Comparison of ENCODE assay signal across 10 cellular contexts in genomic region chr19:19537321-19538048, GRCh38. TPM values are rescaled to one million over a fixed set of nuclear protein-coding genes. Genes with fewer than 3 reads are reported as not detected.
DNase-seq lines count a peak whose midpoint lies in the region; ATAC-seq, FAIRE-seq and TF ChIP-seq lines count a peak whose summit lies in the region.
"Had no signal": no experiment of that assay in that cellular context is flagged by ENCODE, and none has a peak within 500 bp of the region (broad histone marks: within the 10 kb centered on the region; RNA-seq: fewer than 3 reads in every experiment).

No MANE protein-coding gene starts in this region.

- in situ Hi-C loops in K562 (cut with MboI) = loop anchor here (25.0 kb wide), 1 partner anchor 100 kb away; the partner anchor contains the start of genes GMIP and LPAR2

- H3K4me3 ChIP-seq in BLaER1 (no peak overlapping the region), K562 (no peak overlapping the region)
- H3K4me3 ChIP-seq in naive thymus-derived CD4-positive, alpha-beta T cell (ENCODE audit: low read length) = no peak overlapping the region

- CTCF ChIA-PET in K562 (lab: Yijun Ruan, JAX; ENCODE audit: low intra/inter-chr PET ratio) = no interaction called here
- CTCF ChIA-PET in naive thymus-derived CD4-positive, alpha-beta T cell (lab: Charles Lee) = no interaction called here

- no peaks in the 10 kb centered on the region for H4K20me1 ChIP-seq in BLaER1
- H4K20me1 ChIP-seq in K562 (replicated peaks; ENCODE audit: control insufficient read depth, insufficient read depth, low read length) = 0 out of 2 replicates have a peak, but pooled peaks cover 6% of the 10 kb centered on the region

- TF ChIP-seq RAD21 in K562 (CRISPR knock-in tag; conservative IDR thresholded peaks at IDR 0.05 in 1 of 2, IDR thresholded peaks at IDR 0.05 in 1 of 2) = no peak

- H3K4me2 ChIP-seq in BLaER1 = peak overlapping the region; percentile 54
- H3K4me2 ChIP-seq in K562 (ENCODE audit: insufficient read depth, low read length) = no peak overlapping the region

- H3K36me3 Mint-ChIP-seq in naive thymus-derived CD4-positive, alpha-beta T cell = peaks cover 0 to 7% (median 0%) of the 10 kb centered on the region in 5 donors

- no peak for ATAC-seq in K562
- peak; percentile 27 for ATAC-seq in naive thymus-derived CD4-positive, alpha-beta T cell
- ATAC-seq in HG03571 (IDR thresholded peaks at IDR 0.05; ENCODE audit: unreplicated experiment) = no peak

- peaks cover 0 to 31% (median 4%) of the 10 kb centered on the region in 5 donors for H3K27me3 Mint-ChIP-seq in naive thymus-derived CD4-positive, alpha-beta T cell

- no TSS peak for BruUV-seq in K562 (replicated peaks; lab: Mats Ljungman, UMichigan)

- no peak overlapping the region for H2AFZ ChIP-seq in K562 (ENCODE audit: low read depth, low read length)

- intact Hi-C loops in K562 (cut with micrococcal nuclease) = no loop called here
- intact Hi-C loops in naive thymus-derived CD4-positive, alpha-beta T cell (cut with micrococcal nuclease) = loop anchor here in 1 of 2 donors (2.0 to 5.0 kb wide), 2 partner anchors 61 to 285 kb away; partner anchors contain the start of gene ZNF506

- peak overlapping the region in 9 of 10 donors; percentile 62 to 84 (median 74) for H3K4me3 Mint-ChIP-seq in naive thymus-derived CD4-positive, alpha-beta T cell

- POLR2A ChIA-PET in K562 (lab: Yijun Ruan, JAX) = no interaction called here
- POLR2A ChIA-PET in naive thymus-derived CD4-positive, alpha-beta T cell (lab: Charles Lee) = no interaction called here

- no peak for FAIRE-seq in K562 (lab: Jason Lieb, UNC)

- peaks cover 14% of the 10 kb centered on the region; the same call in 1 of the 2 replicates for H3K36me3 ChIP-seq in BLaER1
- no peaks in the 10 kb centered on the region for H3K36me3 ChIP-seq in K562 (ENCODE audit: control insufficient read depth, insufficient read depth, low read length)
- no peaks in the 10 kb centered on the region for H3K36me3 ChIP-seq in naive thymus-derived CD4-positive, alpha-beta T cell (ENCODE audit: control insufficient read depth in 2 of 3, insufficient read depth in 3 of 3, low read length in 3 of 3)

- H3K27ac ChIP-seq in BLaER1 = no peak overlapping the region
- H3K27ac ChIP-seq in K562 (ENCODE audit: extremely low read depth, low read depth, low read length) = no peak overlapping the region
- H3K27ac ChIP-seq in naive thymus-derived CD4-positive, alpha-beta T cell (ENCODE audit: low read depth, low read length) = no peak overlapping the region

- H3K27me3 ChIP-seq in BLaER1 = peaks cover 35% of the 10 kb centered on the region
- H3K27me3 ChIP-seq in K562 (ENCODE audit: control insufficient read depth in 2 of 2, insufficient read depth in 2 of 2, low read length in 2 of 2) = no peaks in the 10 kb centered on the region
- no peaks in the 10 kb centered on the region for H3K27me3 ChIP-seq in naive thymus-derived CD4-positive, alpha-beta T cell (ENCODE audit: control insufficient read depth in 2 of 2, insufficient read depth in 2 of 2, low read length in 2 of 2)

- H3K9me3 ChIP-seq in BLaER1 (no peaks in the 10 kb centered on the region), K562 (replicated peaks; ENCODE audit: control insufficient read depth, insufficient read depth, low read depth, low read length) (no peaks in the 10 kb centered on the region; the same call in 1 of the 2 replicates)
- H3K9me3 ChIP-seq in naive thymus-derived CD4-positive, alpha-beta T cell (ENCODE audit: control insufficient read depth in 2 of 3, low read length in 3 of 3) = no peaks in the 10 kb centered on the region

- 91% methylated on average over 37 of the region's 56 CpGs for WGBS in K562 (ENCODE audit: insufficient coverage, low coverage, missing lambda C conversion rate)

- no peak for TF ChIP-seq CTCF in K562 (IDR thresholded peaks at IDR 0.05 in 2 of 3, conservative IDR thresholded peaks at IDR 0.05 in 1 of 3; ENCODE audit: insufficient read depth in 2 of 3, low read depth in 1 of 3, low read length in 3 of 3)

- H3K27ac Mint-ChIP-seq in naive thymus-derived CD4-positive, alpha-beta T cell = peak overlapping the region in 5 of 9 donors; percentile 51 to 86 (median 84)

- H3K4me1 ChIP-seq in BLaER1 (peaks cover 38% of the 10 kb centered on the region), K562 (replicated peaks in 1 of 2; ENCODE audit: control insufficient read depth in 2 of 2, insufficient read depth in 2 of 2, low read length in 2 of 2) (peaks cover 5 to 56% of the 10 kb centered on the region in 2 experiments)
- H3K4me1 ChIP-seq in naive thymus-derived CD4-positive, alpha-beta T cell (ENCODE audit: control insufficient read depth in 2 of 2, insufficient read depth in 2 of 2, low read length in 2 of 2) = peaks cover 15 to 27% of the 10 kb centered on the region in 2 donors

- peaks cover 0 to 4% (median 0%) of the 10 kb centered on the region in 11 donors for H3K9me3 Mint-ChIP-seq in naive thymus-derived CD4-positive, alpha-beta T cell

- H3K79me2 ChIP-seq in K562 (ENCODE audit: control insufficient read depth, insufficient read depth, low read length) = no peaks in the 10 kb centered on the region

- H3K9ac ChIP-seq in BLaER1 = no peak overlapping the region
- no peak overlapping the region for H3K9ac ChIP-seq in K562 (ENCODE audit: insufficient read depth in 1 of 2, low read depth in 2 of 2, low read length in 2 of 2)

- TF ChIP-seq POLR2A in K562 (conservative IDR thresholded peaks at IDR 0.05) = no peak

- H3K4me1 Mint-ChIP-seq in naive thymus-derived CD4-positive, alpha-beta T cell = peaks cover 17 to 47% (median 39%) of the 10 kb centered on the region in 7 donors

- no peak for TF ChIP-seq EP300 in K562 (IDR thresholded peaks at IDR 0.05; ENCODE audit: low read length)

- peak; percentile 42 for DNase-seq in GM03348 (ENCODE audit: low spot score)
- DNase-seq in K562 (ENCODE audit: extremely low read depth in 1 of 4, low spot score in 3 of 4) = no peak
- DNase-seq in naive thymus-derived CD4-positive, alpha-beta T cell = peak in 1 of 9 donors; percentile 43
- no peak for DNase-seq in amniotic stem cell (lab: John Stamatoyannopoulos, UW)
- no peak for DNase-seq in COLO829 (ENCODE audit: low spot score)
- no peak for DNase-seq in stimulated activated CD4-positive, alpha-beta T cell treated with anti-CD3 and anti-CD28 coated beads, Interleukin-4, amount 100 ng/mL, for 1 hour
- DNase-seq: activated gamma-delta T cell; NK-92 treated with Interleukin-12 subunit alpha and Interleukin-12 subunit beta, amount 100 ng/mL, for 24 hours had no signal

- H3K9me1 ChIP-seq in K562 (ENCODE audit: control insufficient read depth, insufficient read depth, low read length) = no peaks in the 10 kb centered on the region

RNA-seq across cellular contexts. Expression of gene CILP2, which starts 0.6 kb away (rescaled TPM):
- 0.09 and 0.56 TPM in 2 replicates for total RNA-seq in K562 (2011; cell fraction: chromatin; rRNA removed; ENCODE audit: low replicate concordance)
- total RNA-seq in K562 (2011; cell fraction: nucleolus; rRNA removed) = 0.53 and 0.67 TPM in 2 replicates
- 0.29 and 0.46 TPM in 2 replicates for total RNA-seq in K562 (2011; cell fraction: nucleoplasm; rRNA removed)
- total RNA-seq in K562 (2014; rRNA removed) (0.23 and 0.33 TPM in 2 replicates), K562 (2014; rRNA removed; fragmentation: Illumina TruSeq; extraction: Trizol) (0.04 TPM in 1 of 2 replicates, not detected in the other), K562 (2015; rRNA removed; fragmentation: Illumina TruSeq; extraction: Trizol) (0.08 and 0.11 TPM in 2 replicates), K562 (2021) (0.29 and 0.35 TPM in 2 replicates)
- polyA plus RNA-seq in K562 (2011; rRNA removed) (0.04 and 0.07 TPM in 2 replicates), K562 (2014; fragmentation: Illumina TruSeq; extraction: Trizol) (0.04 TPM in 2 replicates), K562 (2014; fragmentation: Nextera tagmentation; extraction: Ambion mirVana) (not detected), K562 (2014; rRNA removed) (0.05 and 0.31 TPM in 2 replicates)
- 0.01 and 0.67 TPM in 2 replicates for polyA plus RNA-seq in K562 (2011; cell fraction: cytosol; rRNA removed)
- 0.22 and 0.77 TPM in 2 replicates for polyA plus RNA-seq in K562 (2011; cell fraction: nucleus; rRNA removed)
- polyA plus RNA-seq in K562 (2012) = 0.05 and 0.29 TPM in 2 replicates
- polyA minus RNA-seq in K562 (2011; rRNA and poly(A)+ RNA removed) = 0.14 TPM in 1 of 2 replicates, not detected in the other
- not detected in 2 replicates for polyA minus RNA-seq in K562 (2011; cell fraction: cytosol; rRNA and poly(A)+ RNA removed)
- polyA minus RNA-seq in K562 (2011; cell fraction: nucleus; rRNA and poly(A)+ RNA removed) = 0.22 and 0.27 TPM in 2 replicates
- total RNA-seq in naive thymus-derived CD4-positive, alpha-beta T cell = under 1 TPM in 4 of 5 experiments, not detected in 1; 0.32 to 0.53 (median 0.49) TPM
- polyA plus RNA-seq in naive thymus-derived CD4-positive, alpha-beta T cell = under 1 TPM; 0.27 to 0.69 TPM

RNA-seq across cellular contexts. Expression of gene YJEFN3, which starts 8.8 kb away (rescaled TPM):
- total RNA-seq in K562 (2011; cell fraction: chromatin; rRNA removed; ENCODE audit: low replicate concordance) = 31.5 and 32.8 TPM in 2 replicates
- total RNA-seq in K562 (2011; cell fraction: nucleolus; rRNA removed) = 14.5 and 16.2 TPM in 2 replicates
- total RNA-seq in K562 (2011; cell fraction: nucleoplasm; rRNA removed) = 22.3 and 39.8 TPM in 2 replicates
- total RNA-seq in K562 (2014; rRNA removed) (1.3 and 1.5 TPM in 2 replicates), K562 (2014; rRNA removed; fragmentation: Illumina TruSeq; extraction: Trizol) (0.86 and 0.98 TPM in 2 replicates), K562 (2015; rRNA removed; fragmentation: Illumina TruSeq; extraction: Trizol) (1.1 TPM in 2 replicates), K562 (2021) (3.6 and 4.8 TPM in 2 replicates)
- polyA plus RNA-seq in K562 (2011; rRNA removed) (1.0 and 1.6 TPM in 2 replicates), K562 (2014; fragmentation: Illumina TruSeq; extraction: Trizol) (2.9 and 3.8 TPM in 2 replicates), K562 (2014; fragmentation: Nextera tagmentation; extraction: Ambion mirVana) (under 1 TPM in 1 of 2 experiments, not detected in 1; 0.04 TPM), K562 (2014; rRNA removed) (4.8 and 5.8 TPM in 2 replicates)
- polyA plus RNA-seq in K562 (2011; cell fraction: cytosol; rRNA removed) = 0.86 and 2.6 TPM in 2 replicates
- 12.5 and 30.5 TPM in 2 replicates for polyA plus RNA-seq in K562 (2011; cell fraction: nucleus; rRNA removed)
- polyA plus RNA-seq in K562 (2012) = 4.6 and 18.0 TPM in 2 replicates
- 0.81 and 1.1 TPM in 2 replicates for polyA minus RNA-seq in K562 (2011; rRNA and poly(A)+ RNA removed)
- 0.46 and 1.0 TPM in 2 replicates for polyA minus RNA-seq in K562 (2011; cell fraction: cytosol; rRNA and poly(A)+ RNA removed)
- polyA minus RNA-seq in K562 (2011; cell fraction: nucleus; rRNA and poly(A)+ RNA removed) = 2.4 and 2.7 TPM in 2 replicates
- 10 to 100 TPM in 3 of 5 experiments, 1 to 10 TPM in 2; 3.3 to 18.2 (median 12.7) TPM for total RNA-seq in naive thymus-derived CD4-positive, alpha-beta T cell
- under 1 TPM in 1 of 2 donors, not detected in 1; 0.68 TPM for polyA plus RNA-seq in naive thymus-derived CD4-positive, alpha-beta T cell

RNA-seq across cellular contexts. Expression of gene NDUFA13, which starts 21.5 kb away (rescaled TPM):
- total RNA-seq in K562 (2011; cell fraction: chromatin; rRNA removed; ENCODE audit: low replicate concordance) = 115 and 283 TPM in 2 replicates
- 289 and 359 TPM in 2 replicates for total RNA-seq in K562 (2011; cell fraction: nucleolus; rRNA removed)
- 176 and 255 TPM in 2 replicates for total RNA-seq in K562 (2011; cell fraction: nucleoplasm; rRNA removed)
- 386 and 429 TPM in 2 replicates for total RNA-seq in K562 (2014; rRNA removed)
- 74.8 and 146 TPM in 2 replicates for total RNA-seq in K562 (2014; rRNA removed; fragmentation: Illumina TruSeq; extraction: Trizol)
- total RNA-seq in K562 (2015; rRNA removed; fragmentation: Illumina TruSeq; extraction: Trizol) = 397 and 447 TPM in 2 replicates
- total RNA-seq in K562 (2021) = 522 and 559 TPM in 2 replicates
- polyA plus RNA-seq in K562 (2011; rRNA removed) = 340 and 343 TPM in 2 replicates
- polyA plus RNA-seq in K562 (2011; cell fraction: cytosol; rRNA removed) = 881 and 1,009 TPM in 2 replicates
- polyA plus RNA-seq in K562 (2011; cell fraction: nucleus; rRNA removed) = 249 and 320 TPM in 2 replicates
- polyA plus RNA-seq in K562 (2012) = 401 and 675 TPM in 2 replicates
- polyA plus RNA-seq in K562 (2014; fragmentation: Illumina TruSeq; extraction: Trizol) = 298 and 395 TPM in 2 replicates
- 100 to 1,000 TPM; 263 to 440 TPM for polyA plus RNA-seq in K562 (2014; fragmentation: Nextera tagmentation; extraction: Ambion mirVana)
- 596 and 801 TPM in 2 replicates for polyA plus RNA-seq in K562 (2014; rRNA removed)
- 72.8 and 113 TPM in 2 replicates for polyA minus RNA-seq in K562 (2011; rRNA and poly(A)+ RNA removed)
- polyA minus RNA-seq in K562 (2011; cell fraction: cytosol; rRNA and poly(A)+ RNA removed) = 98.7 and 142 TPM in 2 replicates
- polyA minus RNA-seq in K562 (2011; cell fraction: nucleus; rRNA and poly(A)+ RNA removed) = 52.4 and 62.5 TPM in 2 replicates
- 100 to 1,000 TPM; 172 to 362 (median 176) TPM for total RNA-seq in naive thymus-derived CD4-positive, alpha-beta T cell
- polyA plus RNA-seq in naive thymus-derived CD4-positive, alpha-beta T cell = 100 to 1,000 TPM; 363 to 380 TPM

RNA-seq across cellular contexts. Expression of gene TSSK6, which starts 22.1 kb away (rescaled TPM):
- total RNA-seq in K562 (2011; cell fraction: chromatin; rRNA removed; ENCODE audit: low replicate concordance) = 1.3 and 7.5 TPM in 2 replicates
- total RNA-seq in K562 (2011; cell fraction: nucleolus; rRNA removed) = 14.5 and 15.7 TPM in 2 replicates
- total RNA-seq in K562 (2011; cell fraction: nucleoplasm; rRNA removed) = 4.5 TPM in 2 replicates
- 2.0 and 2.1 TPM in 2 replicates for total RNA-seq in K562 (2014; rRNA removed)
- 0.22 TPM in 1 of 2 replicates, not detected in the other for total RNA-seq in K562 (2014; rRNA removed; fragmentation: Illumina TruSeq; extraction: Trizol)
- total RNA-seq in K562 (2015; rRNA removed; fragmentation: Illumina TruSeq; extraction: Trizol) = 0.76 and 0.90 TPM in 2 replicates
- total RNA-seq in K562 (2021) = 2.4 and 2.6 TPM in 2 replicates
- polyA plus RNA-seq in K562 (2011; rRNA removed) = 0.93 and 1.8 TPM in 2 replicates
- 2.5 and 7.7 TPM in 2 replicates for polyA plus RNA-seq in K562 (2011; cell fraction: cytosol; rRNA removed)
- 3.6 and 7.5 TPM in 2 replicates for polyA plus RNA-seq in K562 (2011; cell fraction: nucleus; rRNA removed)
- polyA plus RNA-seq in K562 (2012) = 1.3 and 2.7 TPM in 2 replicates
- polyA plus RNA-seq in K562 (2014; fragmentation: Illumina TruSeq; extraction: Trizol) = 0.21 and 0.39 TPM in 2 replicates
- not detected for polyA plus RNA-seq in K562 (2014; fragmentation: Nextera tagmentation; extraction: Ambion mirVana)
- 2.4 and 3.9 TPM in 2 replicates for polyA plus RNA-seq in K562 (2014; rRNA removed)
- 0.54 and 0.67 TPM in 2 replicates for polyA minus RNA-seq in K562 (2011; rRNA and poly(A)+ RNA removed)
- 1.4 TPM in 1 of 2 replicates, not detected in the other for polyA minus RNA-seq in K562 (2011; cell fraction: cytosol; rRNA and poly(A)+ RNA removed)
- 7.4 and 9.3 TPM in 2 replicates for polyA minus RNA-seq in K562 (2011; cell fraction: nucleus; rRNA and poly(A)+ RNA removed)
- total RNA-seq in naive thymus-derived CD4-positive, alpha-beta T cell = 10 to 100 TPM in 1 of 5 experiments, 1 to 10 TPM in 4; 3.3 to 11.3 (median 5.2) TPM
- 1 to 10 TPM; 1.4 to 4.2 TPM for polyA plus RNA-seq in naive thymus-derived CD4-positive, alpha-beta T cell
